ENCODE assay signal across 12 cellular contexts in the genomic region with DNA sequence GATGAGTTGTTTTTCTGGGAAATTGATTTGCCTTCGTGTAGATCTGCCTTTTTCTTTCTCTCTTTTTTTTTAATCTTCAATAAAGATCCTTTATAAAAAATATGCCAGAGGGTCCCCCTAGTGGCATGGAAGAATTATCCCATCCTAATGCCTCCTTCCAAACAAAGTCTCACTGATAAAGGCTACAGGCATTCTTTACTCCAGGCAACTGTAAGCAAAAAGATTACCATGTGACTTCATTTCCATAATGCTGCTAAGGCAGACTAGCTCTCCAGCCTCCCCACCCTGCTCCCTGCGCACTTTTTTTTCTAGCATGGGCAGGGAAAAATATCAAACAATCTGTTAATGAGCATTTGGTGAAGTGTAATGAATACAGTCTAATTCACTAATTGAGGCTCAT.
A peak's percentile ranks its signal among the peaks of the same experiment; 100 is the strongest.
DNase-seq lines count a peak whose midpoint lies in the region; ATAC-seq and TF ChIP-seq lines count a peak whose summit lies in the region.
"Had no signal": no experiment of that assay in that cellular context is flagged by ENCODE, and none has a peak within 500 bp of the region (broad histone marks: within the 10 kb centered on the region; RNA-seq: fewer than 3 reads in every experiment).

No MANE protein-coding gene starts in this region.

- H4K8ac ChIP-seq in neuronal stem cell (ENCODE audit: low read depth, low read length): no peak overlapping the region

- H3K23ac ChIP-seq in neuronal stem cell (ENCODE audit: low read depth, low read length, poor library complexity): no peak overlapping the region

- no peaks in the 10 kb centered on the region for H3K36me3 ChIP-seq in neuronal stem cell (replicated peaks in 1 of 2; ENCODE audit: control insufficient read depth in 2 of 2, insufficient read depth in 2 of 2, low read length in 2 of 2)

- peak overlapping the region; percentile 78 for H2AFZ ChIP-seq in neuronal stem cell (ENCODE audit: low read length)

- H2BK12ac ChIP-seq in neuronal stem cell (ENCODE audit: low read length): no peak overlapping the region

- no peak overlapping the region for H2BK15ac ChIP-seq in neuronal stem cell (ENCODE audit: low read length)

- intact Hi-C loops in dorsolateral prefrontal cortex (cut with DNase I): no loop called here

- TF ChIP-seq CTCF in dorsolateral prefrontal cortex (IDR thresholded peaks at IDR 0.05 in 54 of 56, conservative IDR thresholded peaks at IDR 0.05 in 2 of 56; ENCODE audit: low read depth in 1 of 56, partially characterized antibody in 56 of 56): peak in 55 of 56 donors; percentile 14 to 65 (median 49)

- ATAC-seq in natural killer cell treated with Interleukin-12 subunit alpha and Interleukin-12 subunit beta and Interleukin-15 and Interleukin-18, amount 100 ng/mL, for 72 hours: no peak
- ATAC-seq in GM21381 (IDR thresholded peaks at IDR 0.05; ENCODE audit: unreplicated experiment): no peak
- ATAC-seq: naive thymus-derived CD4-positive, alpha-beta T cell had no signal

- H4K91ac ChIP-seq in neuronal stem cell (ENCODE audit: low read depth, low read length, poor library complexity): no peak overlapping the region

- H3K4ac ChIP-seq in neuronal stem cell (ENCODE audit: low read length): no peak overlapping the region

- H3K9ac ChIP-seq in neuronal stem cell (ENCODE audit: low read depth, low read length, poor library complexity): no peak overlapping the region

- no peaks in the 10 kb centered on the region for H3K27me3 Mint-ChIP-seq in natural killer cell treated with Interleukin-12 subunit alpha and Interleukin-12 subunit beta and Interleukin-15 and Interleukin-18, amount 100 ng/mL, for 72 hours
- H3K27me3 Mint-ChIP-seq: activated CD4-positive, alpha-beta T cell treated with anti-CD3 and anti-CD28 coated beads, Interleukin-2, amount 10 ng/mL, durations not matched to agents 7 days and 5 days; activated naive CD4-positive, alpha-beta T cell treated with anti-CD3 and anti-CD28 coated beads, Interleukin-2, amount 50 U/mL, for 24 hours; naive thymus-derived CD4-positive, alpha-beta T cell had no signal

- H3K4me3 ChIP-seq in dorsolateral prefrontal cortex (no peak overlapping the region), neuronal stem cell (ENCODE audit: low read length in 2 of 2) (no peak overlapping the region)

- no peak overlapping the region for H3K27ac Mint-ChIP-seq in natural killer cell treated with Interleukin-12 subunit alpha and Interleukin-12 subunit beta and Interleukin-15 and Interleukin-18, amount 100 ng/mL, for 72 hours
- H3K27ac Mint-ChIP-seq: activated CD4-positive, alpha-beta T cell treated with anti-CD3 and anti-CD28 coated beads, Interleukin-2, amount 10 ng/mL, durations not matched to agents 7 days and 5 days; activated naive CD4-positive, alpha-beta T cell treated with anti-CD3 and anti-CD28 coated beads, Interleukin-2, amount 50 U/mL, for 24 hours; naive thymus-derived CD4-positive, alpha-beta T cell had no signal

- no CpG with 5 or more reads among the region's 2 CpGs for WGBS in neuronal stem cell (ENCODE audit: extremely low coverage in 2 of 2, insufficient read length in 2 of 2, insufficient replicate concordance in 1 of 2), 2 donors

- no peak overlapping the region for H3K14ac ChIP-seq in neuronal stem cell (ENCODE audit: low read length)

- H2BK5ac ChIP-seq in neuronal stem cell (ENCODE audit: low read length): no peak overlapping the region

- no peak overlapping the region for H3K4me3 Mint-ChIP-seq in natural killer cell treated with Interleukin-12 subunit alpha and Interleukin-12 subunit beta and Interleukin-15 and Interleukin-18, amount 100 ng/mL, for 72 hours
- H3K4me3 Mint-ChIP-seq: activated CD4-positive, alpha-beta T cell treated with anti-CD3 and anti-CD28 coated beads, Interleukin-2, amount 10 ng/mL, durations not matched to agents 7 days and 5 days; activated naive CD4-positive, alpha-beta T cell treated with anti-CD3 and anti-CD28 coated beads, Interleukin-2, amount 50 U/mL, for 24 hours; naive thymus-derived CD4-positive, alpha-beta T cell had no signal

- no peaks in the 10 kb centered on the region for H3K79me1 ChIP-seq in neuronal stem cell (ENCODE audit: low read depth, low read length)

- H3K4me1 ChIP-seq in neuronal stem cell (ENCODE audit: control insufficient read depth in 2 of 2, insufficient read depth in 1 of 2, low read depth in 1 of 2, low read length in 2 of 2): peaks cover 5 to 35% of the 10 kb centered on the region in 2 donors

- peaks cover 17% of the 10 kb centered on the region for H3K9me3 Mint-ChIP-seq in natural killer cell treated with Interleukin-12 subunit alpha and Interleukin-12 subunit beta and Interleukin-15 and Interleukin-18, amount 100 ng/mL, for 72 hours

- no peaks in the 10 kb centered on the region for H3K36me3 Mint-ChIP-seq in natural killer cell treated with Interleukin-12 subunit alpha and Interleukin-12 subunit beta and Interleukin-15 and Interleukin-18, amount 100 ng/mL, for 72 hours
- H3K36me3 Mint-ChIP-seq: activated naive CD4-positive, alpha-beta T cell treated with anti-CD3 and anti-CD28 coated beads, Interleukin-2, amount 50 U/mL, for 24 hours; naive thymus-derived CD4-positive, alpha-beta T cell had no signal

- H3K18ac ChIP-seq in neuronal stem cell (ENCODE audit: low read length): no peak overlapping the region

- H3K9me3 ChIP-seq in neuronal stem cell (replicated peaks in 1 of 2; ENCODE audit: control insufficient read depth in 2 of 2, insufficient read depth in 1 of 2, low read depth in 1 of 2, low read length in 2 of 2): no peaks in the 10 kb centered on the region

- no peak overlapping the region for H2BK120ac ChIP-seq in neuronal stem cell (ENCODE audit: low read depth, low read length)

- no peaks in the 10 kb centered on the region for H3K4me1 Mint-ChIP-seq in natural killer cell treated with Interleukin-12 subunit alpha and Interleukin-12 subunit beta and Interleukin-15 and Interleukin-18, amount 100 ng/mL, for 72 hours (ENCODE audit: low read depth in 2 of 2)
- H3K4me1 Mint-ChIP-seq: activated CD4-positive, alpha-beta T cell treated with anti-CD3 and anti-CD28 coated beads, Interleukin-2, amount 10 ng/mL, durations not matched to agents 7 days and 5 days; activated naive CD4-positive, alpha-beta T cell treated with anti-CD3 and anti-CD28 coated beads, Interleukin-2, amount 50 U/mL, for 24 hours; naive thymus-derived CD4-positive, alpha-beta T cell had no signal

- no peak overlapping the region for H2AK5ac ChIP-seq in neuronal stem cell (ENCODE audit: low read depth, low read length)

- no peak overlapping the region for H3K27ac ChIP-seq in dorsolateral prefrontal cortex
- H3K27ac ChIP-seq in neuronal stem cell (replicated peaks; ENCODE audit: low read length): no peak overlapping the region

- peak; percentile 62 for DNase-seq in DMS53 (lab: John Stamatoyannopoulos, UW)
- DNase-seq in DMS53 treated with DMSO at 0.1 percent for 48 hours (lab: John Stamatoyannopoulos, UW; ENCODE audit: unreplicated experiment): no peak
- peak; percentile 19 for DNase-seq in NCI-H460 (ENCODE audit: extremely low read depth, low read depth)
- no peak for DNase-seq in dorsolateral prefrontal cortex
- DNase-seq in neuronal stem cell (ENCODE audit: low spot score): no peak
- DNase-seq in natural killer cell treated with Interleukin-12 subunit alpha and Interleukin-12 subunit beta and Interleukin-15 and Interleukin-18, amount 100 ng/mL, for 72 hours (ENCODE audit: low spot score): no peak
- no peak for DNase-seq in stimulated activated CD4-positive, alpha-beta T cell treated with anti-CD3 and anti-CD28 coated beads, Interleukin-1b, Interleukin-23, amount 100 ng/mL, for 48 hours
- DNase-seq: activated CD4-positive, alpha-beta T cell treated with anti-CD3 and anti-CD28 coated beads, Interleukin-2, amount 10 ng/mL, durations not matched to agents 7 days and 5 days; naive thymus-derived CD4-positive, alpha-beta T cell; NCI-H1417 treated with DMSO at 0.1 percent for 48 hours had no signal

- H3K27me3 ChIP-seq in dorsolateral prefrontal cortex (peaks cover 0 to 2% (median 0%) of the 10 kb centered on the region in 45 donors), neuronal stem cell (ENCODE audit: control insufficient read depth in 3 of 3, insufficient read depth in 3 of 3, low read depth in 1 of 3, low read length in 3 of 3) (no peaks in the 10 kb centered on the region)

- H3K4me2 ChIP-seq in neuronal stem cell (ENCODE audit: insufficient read depth, low read length, poor library complexity, severe bottlenecking): no peak overlapping the region

Comparison
In these comparisons a context has a peak if more than half of its experiments do, and no peak if none do; other contexts are left out.
1. DNase-seq: peak in DMS53 (single experiment) and NCI-H460 (single experiment); none in DMS53 treated with DMSO at 0.1 percent for 48 hours (single experiment), dorsolateral prefrontal cortex (0 of 10), neuronal stem cell (single experiment), natural killer cell treated with Interleukin-12 subunit alpha and Interleukin-12 subunit beta and Interleukin-15 and Interleukin-18, amount 100 ng/mL, for 72 hours (single experiment) and stimulated activated CD4-positive, alpha-beta T cell treated with anti-CD3 and anti-CD28 coated beads, Interleukin-1b, Interleukin-23, amount 100 ng/mL, for 48 hours (single experiment).